Comparison of ENCODE assay signal across 8 cellular contexts in the genomic region with DNA sequence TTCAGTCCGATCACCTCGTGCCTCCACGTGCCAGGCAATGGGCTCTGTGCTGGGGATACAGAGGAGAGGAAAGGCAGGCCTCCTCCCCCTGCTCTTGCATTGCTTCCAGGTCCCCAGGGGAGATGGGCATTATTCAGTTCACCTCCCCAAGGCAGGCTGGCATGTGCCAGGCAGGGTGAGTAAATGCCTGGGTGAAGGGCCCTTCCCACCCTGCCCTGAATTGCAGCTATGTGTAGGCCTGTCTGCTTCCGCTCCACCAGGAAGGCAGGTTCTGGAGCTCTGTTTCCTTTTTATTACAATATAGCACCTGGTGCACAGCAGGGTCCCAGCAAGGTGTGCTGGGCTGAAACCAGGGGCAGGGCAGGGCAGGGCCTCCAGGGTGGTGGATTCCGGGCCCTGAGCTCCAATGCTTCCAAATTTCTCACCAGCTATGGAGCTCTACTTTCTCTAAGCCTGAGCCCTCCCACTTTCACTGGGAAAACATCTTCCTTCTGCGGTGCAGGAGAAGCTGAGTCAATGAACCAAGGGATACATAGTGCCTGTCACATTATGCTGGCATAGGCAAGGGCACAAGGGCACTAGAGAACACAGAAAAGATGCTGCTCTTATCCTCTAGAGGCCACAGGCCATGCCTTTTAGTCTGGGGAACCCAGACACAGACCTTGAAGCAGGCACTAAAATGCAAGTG. TPM values are rescaled to one million over a fixed set of nuclear protein-coding genes. Genes with fewer than 3 reads are reported as not detected.
DNase-seq lines count a peak whose midpoint lies in the region; ATAC-seq and TF ChIP-seq lines count a peak whose summit lies in the region.
"Had no signal": no experiment of that assay in that cellular context is flagged by ENCODE, and none has a peak within 500 bp of the region (broad histone marks: within the 10 kb centered on the region; RNA-seq: fewer than 3 reads in every experiment).

No MANE protein-coding gene starts in this region.

- dilution Hi-C loops in IMR-90 (cut with HindIII; ENCODE audit: low sequenced_read_pairs, unreplicated experiment): no loop called here

- peaks cover 53% of the 10 kb centered on the region for H4K20me1 ChIP-seq in IMR-90 (ENCODE audit: insufficient read depth, low read length)

- no TSS peak for BruUV-seq in IMR-90 (replicated peaks; lab: Mats Ljungman, UMichigan)

- H3K18ac ChIP-seq in IMR-90 (ENCODE audit: low read depth, low read length): peak overlapping the region; percentile 87

- no peak for ATAC-seq in IMR-90 (ENCODE audit: low read depth)

- H3K4me1 ChIP-seq in IMR-90 (ENCODE audit: control insufficient read depth, insufficient read depth, low read length): peaks cover 61% of the 10 kb centered on the region

- peak overlapping the region; percentile 90 for H2AK9ac ChIP-seq in IMR-90 (replicated peaks; ENCODE audit: low read depth, low read length, poor library complexity)

- H3K14ac ChIP-seq in IMR-90 (replicated peaks; ENCODE audit: low read depth, low read length): peak overlapping the region; percentile 91

- H3K9me3 ChIP-seq in IMR-90 (ENCODE audit: control insufficient read depth, insufficient read depth, low read length): no peaks in the 10 kb centered on the region
- no peaks in the 10 kb centered on the region for H3K9me3 ChIP-seq in SK-N-MC (ENCODE audit: low read depth, low read length)

- H2BK5ac ChIP-seq in IMR-90 (ENCODE audit: low read depth, low read length, poor library complexity, severe bottlenecking): peak overlapping the region; percentile 91

- H3K27me3 ChIP-seq in IMR-90 (ENCODE audit: control insufficient read depth, insufficient read depth, low read length) (no peaks in the 10 kb centered on the region), layer of hippocampus (ENCODE audit: control insufficient read depth, insufficient read depth, low read length) (no peaks in the 10 kb centered on the region)

- in situ Hi-C loops in IMR-90 (cut with MboI; ENCODE audit: low sequenced_read_pairs): no loop called here

- peak; percentile 34 for TF ChIP-seq POLR2A in IMR-90 (IDR thresholded peaks at IDR 0.05; ENCODE audit: low read depth, low read length)

- peaks cover 57% of the 10 kb centered on the region for H3K9me1 ChIP-seq in IMR-90 (ENCODE audit: insufficient read depth, low read length)

- peak overlapping the region; percentile 98 for H4K91ac ChIP-seq in IMR-90 (ENCODE audit: insufficient read depth, low read depth, low read length)

- H3K4ac ChIP-seq in IMR-90 (ENCODE audit: low read depth, low read length): peak overlapping the region; percentile 100

- H3K23ac ChIP-seq in IMR-90 (ENCODE audit: low read depth, low read length): peak overlapping the region; percentile 84

- peak overlapping the region; percentile 96 for H3K27ac ChIP-seq in IMR-90 (ENCODE audit: insufficient read depth, low read length)
- H3K27ac ChIP-seq in SK-N-MC: peak overlapping the region; percentile 89
- H3K27ac ChIP-seq in layer of hippocampus (ENCODE audit: low read depth, low read length): peak overlapping the region; percentile 24
- H3K27ac ChIP-seq in substantia nigra (ENCODE audit: low read depth, low read length, poor library complexity, severe bottlenecking): peak overlapping the region; percentile 49

- peak overlapping the region; percentile 89 for H3K56ac ChIP-seq in IMR-90 (ENCODE audit: extremely low read depth, insufficient read depth, low read length)

- H3K4me2 ChIP-seq in IMR-90 (ENCODE audit: low read depth, low read length): peak overlapping the region; percentile 51

- 80% methylated on average over 2 of the region's 6 CpGs; no CpG with 5 or more reads in 1 of the 2 experiments for WGBS in IMR-90 (ENCODE audit: extremely low coverage in 2 of 2, insufficient read length in 1 of 2), 2 experiments

- POLR2A ChIA-PET in IMR-90 (lab: Charles Lee; ENCODE audit: unreplicated experiment): no interaction called here

- H3K36me3 ChIP-seq in IMR-90 (ENCODE audit: control insufficient read depth, insufficient read depth, low read length): peaks cover 6% of the 10 kb centered on the region
- H3K36me3 ChIP-seq in SK-N-MC (ENCODE audit: insufficient read depth, low read length): no peaks in the 10 kb centered on the region

- no peak overlapping the region for H3K4me3 ChIP-seq in IMR-90 (ENCODE audit: insufficient read depth, low read depth, low read length)
- H3K4me3 ChIP-seq in SK-N-MC: peak overlapping the region; percentile 53

- peak overlapping the region; percentile 89 for H4K5ac ChIP-seq in IMR-90 (ENCODE audit: low read depth, low read length)

- H3K9ac ChIP-seq in IMR-90 (ENCODE audit: low read depth, low read length) (peak overlapping the region; percentile 69), SK-N-MC (ENCODE audit: insufficient read length) (peak overlapping the region; percentile 36)

- DNase-seq in IMR-90: no peak
- no peak for DNase-seq in SK-N-MC (ENCODE audit: low read depth, low spot score)
- no peak for DNase-seq in substantia nigra (lab: John Stamatoyannopoulos, UW)
- DNase-seq in C1 segment of cervical spinal cord (lab: John Stamatoyannopoulos, UW): no peak
- DNase-seq in activated CD4-positive, alpha-beta T cell treated with anti-CD3 and anti-CD28 coated beads, Interleukin-2, amount 50 U/mL, for 1 hour: no peak
- DNase-seq in MV-4-11 (lab: John Stamatoyannopoulos, UW): no peak
- DNase-seq: activated CD8-positive, alpha-beta memory T cell treated with anti-CD3 and anti-CD28 coated beads, Interleukin-2, amount 50 U/mL, for 4 hours had no signal

- peak overlapping the region; percentile 100 for H2AK5ac ChIP-seq in IMR-90 (ENCODE audit: low read depth, low read length)

- peak overlapping the region; percentile 94 to 96 for H4K8ac ChIP-seq in IMR-90 (ENCODE audit: low read depth in 2 of 2, low read length in 2 of 2)

- TF ChIP-seq CTCF in IMR-90 (conservative IDR thresholded peaks at IDR 0.05; ENCODE audit: low read depth, low read length): no peak

- CTCF ChIA-PET in IMR-90 (lab: Yijun Ruan, JAX): interaction anchor here (2.6 kb wide), 1 partner anchor 10 kb away, joined by 11 read pairs; no protein-coding TSS in a partner anchor

- H3K79me1 ChIP-seq in IMR-90 (ENCODE audit: low read depth in 1 of 2, low read length in 2 of 2): peaks cover 31 to 86% of the 10 kb centered on the region in 2 experiments

- H2BK120ac ChIP-seq in IMR-90 (ENCODE audit: low read depth, low read length): peak overlapping the region; percentile 84

- intact Hi-C loops in IMR-90 (cut with micrococcal nuclease): loop anchor here (2.0 kb wide), 3 partner anchors 20 to 544 kb away; no protein-coding TSS in a partner anchor

- H2BK20ac ChIP-seq in IMR-90 (ENCODE audit: low read depth, low read length): peak overlapping the region; percentile 53

- TF ChIP-seq RAD21 in IMR-90 (IDR thresholded peaks at IDR 0.05; ENCODE audit: low read length): no peak

- H2AFZ ChIP-seq in IMR-90 (replicated peaks; ENCODE audit: low read length, poor library complexity): peak overlapping the region; percentile 52

- peak overlapping the region; percentile 97 for H2BK15ac ChIP-seq in IMR-90 (ENCODE audit: low read depth, low read length)

TF ChIP-seq in IMR-90, 13 proteins besides CTCF, POLR2A, EP300 and RAD21:
- TF ChIP-seq NFE2L2 (IDR thresholded peaks at IDR 0.05; ENCODE audit: low read depth, low read length): no peak
- TF ChIP-seq MAZ (IDR thresholded peaks at IDR 0.05; ENCODE audit: borderline replicate concordance, low read depth, low read length): no peak
- TF ChIP-seq CHD1 (IDR thresholded peaks at IDR 0.05; ENCODE audit: low read depth, low read length): no peak
- no peak for TF ChIP-seq RFX5 (IDR thresholded peaks at IDR 0.05; ENCODE audit: low read depth, low read length)
- no peak for TF ChIP-seq BHLHE40 (IDR thresholded peaks at IDR 0.05; ENCODE audit: low read depth, low read length)
- no peak for TF ChIP-seq RCOR1 (IDR thresholded peaks at IDR 0.05; ENCODE audit: insufficient replicate concordance, low read length)
- TF ChIP-seq, protein P1, sequence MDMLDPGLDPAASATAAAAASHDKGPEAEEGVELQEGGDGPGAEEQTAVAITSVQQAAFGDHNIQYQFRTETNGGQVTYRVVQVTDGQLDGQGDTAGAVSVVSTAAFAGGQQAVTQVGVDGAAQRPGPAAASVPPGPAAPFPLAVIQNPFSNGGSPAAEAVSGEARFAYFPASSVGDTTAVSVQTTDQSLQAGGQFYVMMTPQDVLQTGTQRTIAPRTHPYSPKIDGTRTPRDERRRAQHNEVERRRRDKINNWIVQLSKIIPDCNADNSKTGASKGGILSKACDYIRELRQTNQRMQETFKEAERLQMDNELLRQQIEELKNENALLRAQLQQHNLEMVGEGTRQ (IDR thresholded peaks at IDR 0.05; ENCODE audit: low read depth, low read length): no peak
- no peak for TF ChIP-seq FOS (IDR thresholded peaks at IDR 0.05; ENCODE audit: low read depth, low read length)
- no peak for TF ChIP-seq MAFK (IDR thresholded peaks at IDR 0.05; ENCODE audit: low read depth, low read length)
- no peak for TF ChIP-seq SMC3 (IDR thresholded peaks at IDR 0.05; ENCODE audit: low read depth, low read length)
- TF ChIP-seq, protein P2, sequence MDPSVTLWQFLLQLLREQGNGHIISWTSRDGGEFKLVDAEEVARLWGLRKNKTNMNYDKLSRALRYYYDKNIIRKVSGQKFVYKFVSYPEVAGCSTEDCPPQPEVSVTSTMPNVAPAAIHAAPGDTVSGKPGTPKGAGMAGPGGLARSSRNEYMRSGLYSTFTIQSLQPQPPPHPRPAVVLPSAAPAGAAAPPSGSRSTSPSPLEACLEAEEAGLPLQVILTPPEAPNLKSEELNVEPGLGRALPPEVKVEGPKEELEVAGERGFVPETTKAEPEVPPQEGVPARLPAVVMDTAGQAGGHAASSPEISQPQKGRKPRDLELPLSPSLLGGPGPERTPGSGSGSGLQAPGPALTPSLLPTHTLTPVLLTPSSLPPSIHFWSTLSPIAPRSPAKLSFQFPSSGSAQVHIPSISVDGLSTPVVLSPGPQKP (IDR thresholded peaks at IDR 0.05; ENCODE audit: borderline replicate concordance, low read depth, low read length): no peak
- TF ChIP-seq MXI1 (IDR thresholded peaks at IDR 0.05; ENCODE audit: borderline replicate concordance, low read depth, low read length): no peak
- no peak for TF ChIP-seq CEBPB (IDR thresholded peaks at IDR 0.05; ENCODE audit: low read depth, low read length)

RNA-seq across cellular contexts. Expression of gene SHB, which starts 42.0 kb away (rescaled TPM):
- total RNA-seq in IMR-90 (2012; rRNA removed): 6.1 and 7.8 TPM in 2 replicates
- 20.4 and 22.9 TPM in 2 replicates for polyA plus RNA-seq in IMR-90 (2012; rRNA removed)
- polyA plus RNA-seq in IMR-90 (2012; cell fraction: cytosol; rRNA removed): 15.8 and 28.1 TPM in 2 replicates
- polyA plus RNA-seq in IMR-90 (2012; cell fraction: nucleus; rRNA removed; ENCODE audit: low replicate concordance): 36.9 and 39.5 TPM in 2 replicates

Comparison
In these comparisons a context has a peak if more than half of its experiments do, and no peak if none do; other contexts are left out.
1. H3K27ac ChIP-seq: peak in every context shown above with its lines; median percentile 96 in IMR-90; 89 in SK-N-MC; 49 in substantia nigra; 24 in layer of hippocampus.